In the genomic region with DNA sequence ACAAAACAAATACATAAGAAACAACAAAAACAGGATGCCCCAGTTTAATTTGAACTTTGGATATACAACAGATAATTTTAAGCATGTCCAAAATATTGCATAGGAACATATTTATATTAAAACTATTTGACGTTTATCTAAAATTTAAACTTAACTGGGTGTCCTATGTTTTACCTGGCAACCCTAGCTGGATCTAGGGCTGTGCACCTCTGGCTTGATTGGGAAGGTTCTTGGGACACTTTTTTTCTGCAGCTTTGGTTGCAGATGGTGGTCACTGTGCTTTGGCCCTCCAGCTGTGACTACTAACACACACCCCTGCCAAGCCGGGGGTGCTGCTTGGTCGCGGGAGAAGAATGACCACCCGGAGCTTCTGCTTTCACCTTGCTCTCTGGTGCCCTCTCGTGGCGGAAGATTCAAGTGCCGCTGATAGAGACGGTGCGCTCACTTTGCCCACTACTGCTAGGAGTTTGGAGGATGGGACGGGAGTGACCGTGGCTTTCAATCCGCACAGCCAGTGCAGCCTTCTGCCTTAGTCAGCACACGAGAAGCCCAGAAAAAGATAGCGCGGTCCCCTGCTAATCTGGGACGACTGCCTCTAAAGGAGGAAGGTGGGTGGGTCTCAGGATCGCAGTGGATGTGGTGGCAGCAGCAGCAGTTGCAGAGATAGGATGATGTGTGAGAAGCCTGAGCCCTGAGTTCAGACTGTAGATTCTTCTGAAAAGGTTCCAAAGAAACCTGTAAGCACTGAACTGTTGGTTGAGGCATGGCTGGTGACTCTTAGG, we compare ENCODE assay signal across 8 cellular contexts. TPM values are rescaled to one million over a fixed set of nuclear protein-coding genes. Genes with fewer than 3 reads are reported as not detected.
A peak's percentile ranks its signal among the peaks of the same experiment; 100 is the strongest.
DNase-seq lines count a peak whose midpoint lies in the region; ATAC-seq, FAIRE-seq and TF ChIP-seq lines count a peak whose summit lies in the region.

No MANE protein-coding gene starts in this region.

- WGBS in small intestine, 3 donors, result 1 to 3% (median 2%) methylated on average over 18 of the region's 18 CpGs

- DNase-seq in NK-92 treated with Interleukin-12 subunit alpha and Interleukin-12 subunit beta, amount 100 ng/mL, for 24 hours (lab: John Stamatoyannopoulos, UW), result peak; percentile 47
- DNase-seq in NK-92 (lab: John Stamatoyannopoulos, UW; ENCODE audit: unreplicated experiment) (no peak), NCI-H146 (lab: John Stamatoyannopoulos, UW) (peak; percentile 47), UCSD-AML1 (lab: John Stamatoyannopoulos, UW; ENCODE audit: unreplicated experiment) (peak; percentile 53), brain microvascular endothelial cell (peak; percentile 66), small intestine (peak; percentile 72)

- TF ChIP-seq CTCF in brain microvascular endothelial cell (IDR thresholded peaks at IDR 0.05; ENCODE audit: low read depth, low read length, missing control alignments), result peak; percentile 98

- no peak overlapping the region for H3K4me3 ChIP-seq in brain microvascular endothelial cell (ENCODE audit: low read depth, low read length)
- H3K4me3 ChIP-seq in iPS-15b (ENCODE audit: low read depth, low read length), result peak overlapping the region; percentile 37
- no peak overlapping the region for H3K4me3 ChIP-seq in small intestine (ENCODE audit: low read depth in 1 of 2, low read length in 2 of 2)

- H3K36me3 ChIP-seq in brain microvascular endothelial cell (replicated peaks), result no peaks in the 10 kb centered on the region
- H3K36me3 ChIP-seq in iPS-15b (ENCODE audit: control insufficient read depth, insufficient read depth, low read length), result no peaks in the 10 kb centered on the region
- no peaks in the 10 kb centered on the region for H3K36me3 ChIP-seq in small intestine (ENCODE audit: control insufficient read depth in 2 of 2, insufficient read depth in 2 of 2, low read length in 2 of 2)

- H3K27ac ChIP-seq in brain microvascular endothelial cell (no peak overlapping the region), small intestine (ENCODE audit: low read depth in 1 of 2, low read length in 1 of 2) (no peak overlapping the region)

- no peak overlapping the region for H3K9ac ChIP-seq in iPS-15b (ENCODE audit: low read depth, low read length)

- H3K27me3 ChIP-seq in brain microvascular endothelial cell (replicated peaks), result no peaks in the 10 kb centered on the region
- H3K27me3 ChIP-seq in iPS-15b (ENCODE audit: control insufficient read depth, insufficient read depth, low read length), result peaks cover 6% of the 10 kb centered on the region
- H3K27me3 ChIP-seq in small intestine (ENCODE audit: control insufficient read depth in 2 of 2, insufficient read depth in 2 of 2, low read length in 2 of 2), result no peaks in the 10 kb centered on the region

- in situ Hi-C loops in brain microvascular endothelial cell (cut with HindIII; ENCODE audit: low pct_ligation_motif_present, low sequenced_read_pairs), result no loop called here

- FAIRE-seq in small intestine (lab: Jason Lieb, UNC), result no peak

- no peaks in the 10 kb centered on the region for H3K4me1 ChIP-seq in iPS-15b (ENCODE audit: control insufficient read depth, insufficient read depth, low read length)
- peaks cover 0 to 3% of the 10 kb centered on the region in 2 donors for H3K4me1 ChIP-seq in small intestine (ENCODE audit: control insufficient read depth in 2 of 2, insufficient read depth in 1 of 2, low read depth in 1 of 2, low read length in 1 of 2)

- H3K9me3 ChIP-seq in iPS-15b (ENCODE audit: control insufficient read depth, insufficient read depth, low read length), result no peaks in the 10 kb centered on the region
- H3K9me3 ChIP-seq in small intestine (ENCODE audit: control insufficient read depth, low read depth), result no peaks in the 10 kb centered on the region

- ATAC-seq in HG03139 (IDR thresholded peaks at IDR 0.05; ENCODE audit: unreplicated experiment), result no peak

RNA-seq across cellular contexts. Expression of gene SPACA3, which starts 6.7 kb away (rescaled TPM):
- polyA plus RNA-seq in small intestine, result under 1 TPM in 1 of 3 donors, not detected in 2; 0.18 TPM
